ENCODE assay signal across 11 cellular contexts in the genomic region with DNA sequence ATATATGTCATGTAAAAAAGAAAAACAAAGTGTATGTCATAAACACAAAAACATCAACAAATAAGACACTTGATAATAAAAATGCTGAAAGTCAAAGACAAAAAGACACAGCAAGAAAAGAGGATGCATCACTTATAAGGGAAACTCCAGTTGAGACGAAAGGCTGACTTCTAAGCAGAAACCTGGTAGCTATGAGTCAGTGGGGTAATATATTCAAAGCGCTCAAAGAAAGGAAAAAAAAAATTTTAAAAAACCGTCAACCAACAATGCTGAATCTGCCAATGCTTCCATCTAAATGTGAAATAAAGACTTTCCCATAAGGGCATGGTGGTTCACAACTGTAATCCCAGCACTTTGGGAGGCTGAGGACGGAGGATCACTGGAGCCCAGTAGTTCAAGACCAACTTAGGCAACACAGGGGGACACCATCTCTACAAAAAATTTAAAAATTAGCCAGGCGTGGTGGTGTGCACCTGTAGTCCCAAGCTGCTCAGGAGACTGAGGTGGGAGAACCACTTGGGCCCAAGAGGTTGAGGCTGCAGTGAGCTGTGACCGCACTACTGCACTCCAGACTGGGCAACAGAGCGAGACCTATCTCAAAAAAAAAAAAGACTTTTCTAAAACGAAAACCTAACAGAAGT. TPM values are rescaled to one million over a fixed set of nuclear protein-coding genes. Genes with fewer than 3 reads are reported as not detected.
DNase-seq lines count a peak whose midpoint lies in the region; ATAC-seq and TF ChIP-seq lines count a peak whose summit lies in the region.
"Had no signal": no experiment of that assay in that cellular context is flagged by ENCODE, and none has a peak within 500 bp of the region (broad histone marks: within the 10 kb centered on the region; RNA-seq: fewer than 3 reads in every experiment).

No MANE protein-coding gene starts in this region.

- peaks cover 9% of the 10 kb centered on the region for H3K4me1 Mint-ChIP-seq in mesothelial cell of epicardium

- H3K9me3 ChIP-seq in GM23248 (ENCODE audit: low read depth): no peaks in the 10 kb centered on the region

- no peak overlapping the region for H3K4me3 ChIP-seq in GM23248
- H3K4me3 ChIP-seq: dorsolateral prefrontal cortex had no signal

- peaks cover 99% of the 10 kb centered on the region for H3K79me2 ChIP-seq in GM23248 (ENCODE audit: insufficient read depth)

- H3F3A ChIP-seq in GM23248 (ENCODE audit: insufficient read depth): 0 out of 2 replicates have a peak, but pooled peaks cover 8% of the 10 kb centered on the region

- H2AFZ ChIP-seq in GM23248: no peak overlapping the region

- H3K27me3 Mint-ChIP-seq in mesothelial cell of epicardium (ENCODE audit: low read depth): no peaks in the 10 kb centered on the region

- peak; percentile 43 for ATAC-seq in GM18519 (IDR thresholded peaks at IDR 0.05; ENCODE audit: low FRiP score, unreplicated experiment)
- peak; percentile 51 for ATAC-seq in GM21515 (IDR thresholded peaks at IDR 0.05; ENCODE audit: unreplicated experiment)
- ATAC-seq in HG03439 (IDR thresholded peaks at IDR 0.05; ENCODE audit: unreplicated experiment): peak; percentile 57
- ATAC-seq: left ventricle myocardium superior had no signal

- in situ Hi-C loops in GM23248 (cut with MboI): no loop called here

- DNase-seq in iris pigment epithelial cell (ENCODE audit: low read depth) (peak; percentile 28), mesothelial cell of epicardium (ENCODE audit: low spot score in 2 of 2, unreplicated experiment in 2 of 2) (no peak), GM23248 (no peak), caudate nucleus (lab: John Stamatoyannopoulos, UW) (no peak)
- no peak for DNase-seq in stimulated activated CD4-positive, alpha-beta T cell treated with anti-CD3 and anti-CD28 coated beads, Interleukin-2, amount 100 ng/mL, for 24 hours
- DNase-seq: dorsolateral prefrontal cortex, left ventricle myocardium superior, NCI-H187 treated with DMSO at 0.1 percent for 48 hours had no signal

- WGBS in GM23248 (ENCODE audit: low coverage in 1 of 2, low lambda C conversion rate in 2 of 2, missing lambda C conversion rate in 2 of 2), 2 experiments: 93 to 94% methylated on average over 8 of the region's 8 CpGs

- H3K36me3 Mint-ChIP-seq in mesothelial cell of epicardium: peaks cover 14% of the 10 kb centered on the region

- no peaks in the 10 kb centered on the region for H3K36me3 ChIP-seq in GM23248 (ENCODE audit: low read depth)

- no peaks in the 10 kb centered on the region for H3K27me3 ChIP-seq in GM23248 (replicated peaks; ENCODE audit: insufficient read depth)
- H3K27me3 ChIP-seq: dorsolateral prefrontal cortex had no signal

- no peak for TF ChIP-seq CTCF in mesothelial cell of epicardium (IDR thresholded peaks at IDR 0.05; ENCODE audit: unreplicated experiment)

- peaks cover 30% of the 10 kb centered on the region; the same call in 1 of the 2 replicates for H4K20me1 ChIP-seq in GM23248 (ENCODE audit: insufficient read depth)

- no peak overlapping the region for H3K27ac Mint-ChIP-seq in mesothelial cell of epicardium

- H3K9me2 ChIP-seq in GM23248 (ENCODE audit: insufficient read depth): no peaks in the 10 kb centered on the region

- H3K27ac ChIP-seq in GM23248: no peak overlapping the region
- H3K27ac ChIP-seq in caudate nucleus (ENCODE audit: low read depth, low read length): no peak overlapping the region
- H3K27ac ChIP-seq: dorsolateral prefrontal cortex had no signal

- H3K9me3 Mint-ChIP-seq in mesothelial cell of epicardium: peaks cover 12% of the 10 kb centered on the region

- H3K9ac ChIP-seq in GM23248: no peak overlapping the region

- H3K4me1 ChIP-seq in GM23248 (ENCODE audit: insufficient read depth): no peaks in the 10 kb centered on the region

- no peak overlapping the region for H3K4me2 ChIP-seq in GM23248 (ENCODE audit: unreplicated experiment)

- no peak overlapping the region for H3K4me3 Mint-ChIP-seq in mesothelial cell of epicardium

RNA-seq across cellular contexts. Expression of gene USP12, which starts 24.0 kb away (rescaled TPM):
- total RNA-seq in mesothelial cell of epicardium: 22.3 to 23.2 TPM (median 23.0 TPM) in 3 replicates
- 18.9 and 21.8 TPM in 2 replicates for total RNA-seq in GM23248 (2014; rRNA removed; shearing (Covaris generic))
- polyA plus RNA-seq in GM23248 (2016; fragmentation: Nextera tagmentation; extraction: Ambion mirVana): 16.0 and 16.7 TPM in 2 replicates
